Comparison of ENCODE assay signal across 1 cellular context in the genomic region with DNA sequence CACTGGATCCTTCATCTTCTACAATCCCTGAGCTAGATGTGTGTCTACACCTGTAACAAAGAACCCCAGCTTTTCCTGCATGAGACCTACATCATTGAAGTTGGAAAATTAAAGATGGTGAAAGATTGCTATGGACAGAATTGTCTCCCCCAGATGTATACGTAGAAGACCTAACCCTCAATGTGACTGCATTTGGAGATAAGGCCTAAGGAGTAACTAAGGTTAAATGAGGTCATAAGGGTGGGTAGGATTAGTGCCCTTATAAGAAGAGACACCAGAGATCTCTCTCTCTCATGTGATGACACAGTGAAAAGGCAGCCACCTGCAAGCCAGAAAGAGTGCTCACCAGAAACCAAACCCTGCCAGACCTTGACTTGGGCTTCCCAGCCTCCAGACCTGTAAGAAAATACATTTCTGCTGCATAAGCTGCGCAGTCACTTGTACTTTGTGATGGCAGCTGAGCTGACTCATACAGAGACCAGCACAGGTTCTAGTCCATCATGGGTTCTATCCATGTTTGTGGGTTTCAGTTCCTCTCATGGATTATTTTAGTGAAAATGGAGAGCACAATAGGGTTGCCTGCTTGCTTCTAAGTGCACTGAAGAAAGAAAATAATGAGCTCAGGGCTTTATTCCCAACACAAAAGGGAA.
TF ChIP-seq lines count a peak whose summit lies in the region.

No MANE protein-coding gene starts in this region.

TF ChIP-seq in SK-N-SH treated with all-trans-retinoic acid at 6 μM for 48 hours, 23 proteins besides CTCF, POLR2A, EP300 and RAD21 (continued from another document):
- no peak for TF ChIP-seq POU6F1 (CRISPR knock-in tag; IDR thresholded peaks at IDR 0.05; ENCODE audit: borderline replicate concordance, low read depth)
- no peak for TF ChIP-seq GLIS3 (CRISPR knock-in tag; IDR thresholded peaks at IDR 0.05)
- no peak for TF ChIP-seq ZC3H10 (CRISPR knock-in tag; IDR thresholded peaks at IDR 0.05)
- no peak for TF ChIP-seq OSR1 (CRISPR knock-in tag; IDR thresholded peaks at IDR 0.05)
- no peak for TF ChIP-seq ZFP30 (CRISPR knock-in tag; IDR thresholded peaks at IDR 0.05)
- TF ChIP-seq RARB (CRISPR knock-in tag; IDR thresholded peaks at IDR 0.05): no peak
